Comparison of ENCODE assay signal across 1 cellular context in genomic region chr9:128838338-128838737, GRCh38.
TF ChIP-seq lines count a peak whose summit lies in the region.

No MANE protein-coding gene starts in this region.

TF ChIP-seq in HepG2, 621 proteins besides CTCF, POLR2A, EP300 and RAD21 (continued from another document and continues in another):
- TF ChIP-seq ZBTB25 (CRISPR knock-in tag; IDR thresholded peaks at IDR 0.05) (0 out of 2 replicates have a peak, but pooled peaks have one; percentile 28), MAF1 (CRISPR knock-in tag; IDR thresholded peaks at IDR 0.05; ENCODE audit: borderline replicate concordance) (no peak), ETV5 (CRISPR knock-in tag; IDR thresholded peaks at IDR 0.05; ENCODE audit: borderline replicate concordance) (peak; percentile 52; the same call in 1 of the 2 replicates), ZNF816 (CRISPR knock-in tag; IDR thresholded peaks at IDR 0.05; ENCODE audit: borderline replicate concordance) (no peak), ZNF652 (CRISPR knock-in tag; IDR thresholded peaks at IDR 0.05; ENCODE audit: borderline replicate concordance, low read depth) (peak; percentile 94), REPIN1 (CRISPR knock-in tag; IDR thresholded peaks at IDR 0.05; ENCODE audit: borderline replicate concordance, low read depth) (peak; percentile 42; the same call in 1 of the 2 replicates), ZFP91 (CRISPR knock-in tag; IDR thresholded peaks at IDR 0.05; ENCODE audit: borderline replicate concordance) (peak; percentile 23; the same call in 1 of the 2 replicates), XRCC5 (optimal IDR thresholded peaks at IDR 0.05; ENCODE audit: low read length) (no peak), ZNF75D (CRISPR knock-in tag; IDR thresholded peaks at IDR 0.05; ENCODE audit: borderline replicate concordance) (no peak), BATF2 (CRISPR knock-in tag; IDR thresholded peaks at IDR 0.05) (no peak; the same call in 1 of the 2 replicates), GFI1 (CRISPR knock-in tag; IDR thresholded peaks at IDR 0.05; ENCODE audit: borderline replicate concordance) (0 out of 2 replicates have a peak, but pooled peaks have one; percentile 53), ZBTB34 (CRISPR knock-in tag; IDR thresholded peaks at IDR 0.05) (0 out of 2 replicates have a peak, but pooled peaks have one; percentile 20), TFDP2 (CRISPR knock-in tag; IDR thresholded peaks at IDR 0.05) (0 out of 2 replicates have a peak, but pooled peaks have one; percentile 17), SOX13 (IDR thresholded peaks at IDR 0.05) (peak; percentile 89), SOX13 (CRISPR knock-in tag; conservative IDR thresholded peaks at IDR 0.05 in 1 of 2, IDR thresholded peaks at IDR 0.05 in 1 of 2) (peak in 1 of 2 experiments; percentile 96; a peak in 2 of 4 replicates), NFKB2 (CRISPR knock-in tag; IDR thresholded peaks at IDR 0.05; ENCODE audit: borderline replicate concordance) (no peak), NFAT5 (CRISPR knock-in tag; IDR thresholded peaks at IDR 0.05) (no peak), ZNF121 (CRISPR knock-in tag; IDR thresholded peaks at IDR 0.05) (0 out of 2 replicates have a peak, but pooled peaks have one; percentile 20), TAF15 (IDR thresholded peaks at IDR 0.05; ENCODE audit: low read depth, low read length, poor library complexity, severe bottlenecking) (no peak), PHF21A (CRISPR knock-in tag; IDR thresholded peaks at IDR 0.05) (peak; percentile 86), ZKSCAN1 (IDR thresholded peaks at IDR 0.05; ENCODE audit: low read length) (no peak), FOXK1 (CRISPR knock-in tag; IDR thresholded peaks at IDR 0.05; ENCODE audit: borderline replicate concordance, low read depth) (peak; percentile 43; the same call in 1 of the 2 replicates), KDM1A (CRISPR knock-in tag; IDR thresholded peaks at IDR 0.05) (0 out of 2 replicates have a peak, but pooled peaks have one; percentile 54), ZBTB43 (CRISPR knock-in tag; conservative IDR thresholded peaks at IDR 0.05) (0 out of 2 replicates have a peak, but pooled peaks have one; percentile 20), NONO (IDR thresholded peaks at IDR 0.05) (no peak), NONO (CRISPR knock-in tag; conservative IDR thresholded peaks at IDR 0.05) (peak; percentile 59; the same call in 1 of the 2 replicates), ERF (CRISPR knock-in tag; IDR thresholded peaks at IDR 0.05) (peak; percentile 52; the same call in 1 of the 2 replicates), ZSCAN31 (CRISPR knock-in tag; IDR thresholded peaks at IDR 0.05; ENCODE audit: low read depth) (peak; percentile 24; the same call in 1 of the 2 replicates), FOXA1 (IDR thresholded peaks at IDR 0.05) (no peak), FOXA1 (CRISPR knock-in tag; IDR thresholded peaks at IDR 0.05) (peak; percentile 86)
- TF ChIP-seq, protein P1, sequence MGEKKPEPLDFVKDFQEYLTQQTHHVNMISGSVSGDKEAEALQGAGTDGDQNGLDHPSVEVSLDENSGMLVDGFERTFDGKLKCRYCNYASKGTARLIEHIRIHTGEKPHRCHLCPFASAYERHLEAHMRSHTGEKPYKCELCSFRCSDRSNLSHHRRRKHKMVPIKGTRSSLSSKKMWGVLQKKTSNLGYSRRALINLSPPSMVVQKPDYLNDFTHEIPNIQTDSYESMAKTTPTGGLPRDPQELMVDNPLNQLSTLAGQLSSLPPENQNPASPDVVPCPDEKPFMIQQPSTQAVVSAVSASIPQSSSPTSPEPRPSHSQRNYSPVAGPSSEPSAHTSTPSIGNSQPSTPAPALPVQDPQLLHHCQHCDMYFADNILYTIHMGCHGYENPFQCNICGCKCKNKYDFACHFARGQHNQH (CRISPR knock-in tag; IDR thresholded peaks at IDR 0.05), result peak; percentile 59; the same call in 1 of the 2 replicates
- TF ChIP-seq, protein P2, sequence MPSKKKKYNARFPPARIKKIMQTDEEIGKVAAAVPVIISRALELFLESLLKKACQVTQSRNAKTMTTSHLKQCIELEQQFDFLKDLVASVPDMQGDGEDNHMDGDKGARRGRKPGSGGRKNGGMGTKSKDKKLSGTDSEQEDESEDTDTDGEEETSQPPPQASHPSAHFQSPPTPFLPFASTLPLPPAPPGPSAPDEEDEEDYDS (CRISPR knock-in tag; IDR thresholded peaks at IDR 0.05), result no peak
- TF ChIP-seq, protein P3, sequence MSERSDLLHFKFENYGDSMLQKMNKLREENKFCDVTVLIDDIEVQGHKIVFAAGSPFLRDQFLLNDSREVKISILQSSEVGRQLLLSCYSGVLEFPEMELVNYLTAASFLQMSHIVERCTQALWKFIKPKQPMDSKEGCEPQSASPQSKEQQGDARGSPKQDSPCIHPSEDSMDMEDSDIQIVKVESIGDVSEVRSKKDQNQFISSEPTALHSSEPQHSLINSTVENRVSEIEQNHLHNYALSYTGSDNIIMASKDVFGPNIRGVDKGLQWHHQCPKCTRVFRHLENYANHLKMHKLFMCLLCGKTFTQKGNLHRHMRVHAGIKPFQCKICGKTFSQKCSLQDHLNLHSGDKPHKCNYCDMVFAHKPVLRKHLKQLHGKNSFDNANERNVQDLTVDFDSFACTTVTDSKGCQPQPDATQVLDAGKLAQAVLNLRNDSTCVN (CRISPR knock-in tag; IDR thresholded peaks at IDR 0.05; ENCODE audit: borderline replicate concordance), result no peak
- TF ChIP-seq, protein P4, sequence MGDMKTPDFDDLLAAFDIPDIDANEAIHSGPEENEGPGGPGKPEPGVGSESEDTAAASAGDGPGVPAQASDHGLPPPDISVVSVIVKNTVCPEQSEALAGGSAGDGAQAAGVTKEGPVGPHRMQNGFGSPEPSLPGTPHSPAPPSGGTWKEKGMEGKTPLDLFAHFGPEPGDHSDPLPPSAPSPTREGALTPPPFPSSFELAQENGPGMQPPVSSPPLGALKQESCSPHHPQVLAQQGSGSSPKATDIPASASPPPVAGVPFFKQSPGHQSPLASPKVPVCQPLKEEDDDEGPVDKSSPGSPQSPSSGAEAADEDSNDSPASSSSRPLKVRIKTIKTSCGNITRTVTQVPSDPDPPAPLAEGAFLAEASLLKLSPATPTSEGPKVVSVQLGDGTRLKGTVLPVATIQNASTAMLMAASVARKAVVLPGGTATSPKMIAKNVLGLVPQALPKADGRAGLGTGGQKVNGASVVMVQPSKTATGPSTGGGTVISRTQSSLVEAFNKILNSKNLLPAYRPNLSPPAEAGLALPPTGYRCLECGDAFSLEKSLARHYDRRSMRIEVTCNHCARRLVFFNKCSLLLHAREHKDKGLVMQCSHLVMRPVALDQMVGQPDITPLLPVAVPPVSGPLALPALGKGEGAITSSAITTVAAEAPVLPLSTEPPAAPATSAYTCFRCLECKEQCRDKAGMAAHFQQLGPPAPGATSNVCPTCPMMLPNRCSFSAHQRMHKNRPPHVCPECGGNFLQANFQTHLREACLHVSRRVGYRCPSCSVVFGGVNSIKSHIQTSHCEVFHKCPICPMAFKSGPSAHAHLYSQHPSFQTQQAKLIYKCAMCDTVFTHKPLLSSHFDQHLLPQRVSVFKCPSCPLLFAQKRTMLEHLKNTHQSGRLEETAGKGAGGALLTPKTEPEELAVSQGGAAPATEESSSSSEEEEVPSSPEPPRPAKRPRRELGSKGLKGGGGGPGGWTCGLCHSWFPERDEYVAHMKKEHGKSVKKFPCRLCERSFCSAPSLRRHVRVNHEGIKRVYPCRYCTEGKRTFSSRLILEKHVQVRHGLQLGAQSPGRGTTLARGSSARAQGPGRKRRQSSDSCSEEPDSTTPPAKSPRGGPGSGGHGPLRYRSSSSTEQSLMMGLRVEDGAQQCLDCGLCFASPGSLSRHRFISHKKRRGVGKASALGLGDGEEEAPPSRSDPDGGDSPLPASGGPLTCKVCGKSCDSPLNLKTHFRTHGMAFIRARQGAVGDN (CRISPR knock-in tag; IDR thresholded peaks at IDR 0.05), result peak; percentile 99
- TF ChIP-seq, protein P5, sequence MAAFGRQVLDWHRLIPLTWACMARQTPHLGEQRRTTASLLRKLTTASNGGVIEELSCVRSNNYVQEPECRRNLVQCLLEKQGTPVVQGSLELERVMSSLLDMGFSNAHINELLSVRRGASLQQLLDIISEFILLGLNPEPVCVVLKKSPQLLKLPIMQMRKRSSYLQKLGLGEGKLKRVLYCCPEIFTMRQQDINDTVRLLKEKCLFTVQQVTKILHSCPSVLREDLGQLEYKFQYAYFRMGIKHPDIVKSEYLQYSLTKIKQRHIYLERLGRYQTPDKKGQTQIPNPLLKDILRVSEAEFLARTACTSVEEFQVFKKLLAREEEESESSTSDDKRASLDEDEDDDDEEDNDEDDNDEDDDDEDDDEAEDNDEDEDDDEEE (CRISPR knock-in tag; IDR thresholded peaks at IDR 0.05), result peak; percentile 96
